11 cellular contexts compared by ENCODE assay signal in the genomic region with DNA sequence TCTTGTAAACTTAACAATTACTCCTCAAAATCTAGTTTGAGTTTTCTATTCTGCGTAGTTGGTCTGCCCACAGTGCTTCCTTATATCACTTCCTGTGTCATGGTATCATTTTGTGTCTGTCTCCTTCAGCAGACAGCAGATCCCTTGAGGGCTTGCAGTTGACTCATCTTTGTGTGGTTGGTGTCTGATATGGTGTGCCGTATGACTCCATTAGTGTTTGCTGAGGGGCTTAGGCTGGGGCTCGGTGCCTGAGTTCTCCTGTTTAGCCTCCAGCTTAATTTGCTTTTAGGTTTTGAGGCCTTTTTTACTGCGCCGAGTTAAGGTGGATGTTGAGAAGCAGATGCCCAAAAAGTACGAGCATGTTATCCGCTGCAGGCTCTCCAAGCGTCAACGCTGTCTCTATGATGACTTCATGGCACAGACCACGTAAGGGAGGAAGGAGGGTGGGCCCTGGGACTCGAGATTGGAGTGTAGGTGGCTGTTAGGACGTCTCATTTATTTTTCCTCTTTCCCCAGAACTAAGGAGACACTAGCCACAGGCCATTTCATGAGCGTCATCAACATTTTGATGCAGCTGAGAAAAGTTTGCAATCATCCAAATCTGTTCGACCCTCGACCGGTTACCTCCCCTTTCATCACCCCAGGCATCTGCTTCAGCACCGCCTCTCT. TPM values are rescaled to one million over a fixed set of nuclear protein-coding genes. Genes with fewer than 3 reads are reported as not detected.
DNase-seq lines count a peak whose midpoint lies in the region; ATAC-seq, FAIRE-seq and TF ChIP-seq lines count a peak whose summit lies in the region.
"Had no signal": no experiment of that assay in that cellular context is flagged by ENCODE, and none has a peak within 500 bp of the region (broad histone marks: within the 10 kb centered on the region; RNA-seq: fewer than 3 reads in every experiment).

No MANE protein-coding gene starts in this region.

- no peak overlapping the region for H2AK5ac ChIP-seq in mesendoderm (ENCODE audit: low read length)

- no peak for TF ChIP-seq CTCF in kidney (IDR thresholded peaks at IDR 0.05; ENCODE audit: borderline replicate concordance, extremely low read depth, insufficient read depth)

- H3K4ac ChIP-seq in mesendoderm (ENCODE audit: low read depth, low read length), result no peak overlapping the region

- H3K4me3 ChIP-seq in kidney (ENCODE audit: low read length in 2 of 2) (no peak overlapping the region), mesendoderm (ENCODE audit: low read length) (no peak overlapping the region)

- H3K79me1 ChIP-seq in mesendoderm (ENCODE audit: low read length), result peaks cover 1% of the 10 kb centered on the region

- no peak overlapping the region for H3K18ac ChIP-seq in mesendoderm (ENCODE audit: low read length)

- no peak overlapping the region for H2BK120ac ChIP-seq in mesendoderm (ENCODE audit: low read depth, low read length)

- peaks cover 2% of the 10 kb centered on the region for H3K79me2 ChIP-seq in mesendoderm (ENCODE audit: control insufficient read depth, insufficient read depth, low read length)

- H3K36me3 ChIP-seq in kidney (ENCODE audit: control insufficient read depth in 1 of 2, insufficient read depth in 2 of 2, low read length in 2 of 2) (peaks cover 60 to 76% of the 10 kb centered on the region in 2 donors), mesendoderm (ENCODE audit: control insufficient read depth, insufficient read depth, low read length) (peaks cover 39% of the 10 kb centered on the region)

- no peak overlapping the region for H3K4me2 ChIP-seq in mesendoderm (ENCODE audit: low read length)

- H3K4me1 ChIP-seq in kidney (ENCODE audit: control insufficient read depth in 1 of 2, insufficient read depth in 1 of 2, low read depth in 1 of 2, low read length in 2 of 2), result no peaks in the 10 kb centered on the region
- H3K4me1 ChIP-seq in mesendoderm (ENCODE audit: control insufficient read depth, low read depth, low read length), result no peaks in the 10 kb centered on the region

- peak; percentile 98 for ATAC-seq in stimulated activated naive CD8-positive, alpha-beta T cell treated with anti-CD3 and anti-CD28 coated beads, Interleukin-15, Interleukin-2, amounts not matched to agents 100 U/mL and 50 U/mL, for 24 hours

- no peak overlapping the region for H3K23ac ChIP-seq in mesendoderm (ENCODE audit: low read length)

- FAIRE-seq in kidney (lab: Jason Lieb, UNC), result no peak
- FAIRE-seq: H1 had no signal

- WGBS in mesendoderm (ENCODE audit: extremely low coverage, insufficient coverage, low lambda C conversion rate), result no CpG with 5 or more reads among the region's 17 CpGs

- DNase-seq in SKM-1 treated with dmso at 0.1 percent for 144 hours (lab: John Stamatoyannopoulos, UW; ENCODE audit: unreplicated experiment), result peak; percentile 12
- no peak for DNase-seq in SKM-1 (lab: John Stamatoyannopoulos, UW; ENCODE audit: unreplicated experiment)
- peak; percentile 66 for DNase-seq in activated CD8-positive, alpha-beta memory T cell treated with anti-CD3 and anti-CD28 coated beads, Interleukin-2, amount 50 U/mL, for 48 hours
- DNase-seq in kidney, result peak; percentile 37
- DNase-seq in stimulated activated naive CD8-positive, alpha-beta T cell treated with anti-CD3 and anti-CD28 coated beads, Interleukin-15, Interleukin-2, amounts not matched to agents 100 U/mL and 50 U/mL, for 24 hours, result peak; percentile 36
- no peak for DNase-seq in NCI-H2107 (lab: John Stamatoyannopoulos, UW)
- no peak for DNase-seq in iPS-NIHi11 (ENCODE audit: low spot score)
- DNase-seq in mesendoderm, result no peak
- DNase-seq: 8988T; NK-92 treated with Interleukin-12 subunit alpha and Interleukin-12 subunit beta, amount 100 ng/mL, for 24 hours had no signal

- H2BK5ac ChIP-seq in mesendoderm (ENCODE audit: low read length), result no peak overlapping the region

- no peak overlapping the region for H3K9ac ChIP-seq in kidney (ENCODE audit: low read length in 2 of 2)
- no peak overlapping the region for H3K9ac ChIP-seq in mesendoderm (ENCODE audit: low read length)

- H3K27ac ChIP-seq in kidney (ENCODE audit: low read depth in 2 of 2, low read length in 2 of 2), result no peak overlapping the region
- H3K27ac ChIP-seq in mesendoderm (ENCODE audit: low read depth, low read length), result no peak overlapping the region

- no peaks in the 10 kb centered on the region for H3K27me3 ChIP-seq in mesendoderm (ENCODE audit: insufficient read depth, low read length, poor library complexity)

- no peak overlapping the region for H3K56ac ChIP-seq in mesendoderm (ENCODE audit: low read length)

- no peak overlapping the region for H4K5ac ChIP-seq in mesendoderm (ENCODE audit: low read length)

- no peak overlapping the region for H4K8ac ChIP-seq in mesendoderm (ENCODE audit: low read depth, low read length)

- no peak overlapping the region for H2BK15ac ChIP-seq in mesendoderm (replicated peaks; ENCODE audit: low read depth)

- no peaks in the 10 kb centered on the region for H3K9me3 ChIP-seq in kidney (ENCODE audit: control insufficient read depth in 1 of 2, low read length in 2 of 2)

- intact Hi-C loops in kidney (cut with DNase I), result no loop called here

RNA-seq across cellular contexts. Expression of gene SRCAP, which starts 16.9 kb away (rescaled TPM):
- 71.9 TPM for total RNA-seq in kidney
- polyA plus RNA-seq in kidney (ENCODE audit: insufficient read depth, low read depth, low replicate concordance), result 1.6 TPM
- 29.1 TPM for polyA plus RNA-seq in mesendoderm (2013, experiment 1 of 2)
- polyA plus RNA-seq in mesendoderm (2013, experiment 2 of 2), result 25.0 TPM

RNA-seq across cellular contexts. Expression of gene PHKG2, which starts 32.3 kb away (rescaled TPM):
- 27.8 TPM for total RNA-seq in kidney
- 34.9 TPM for polyA plus RNA-seq in kidney (ENCODE audit: insufficient read depth, low read depth, low replicate concordance)
- 24.5 TPM for polyA plus RNA-seq in mesendoderm (2013, experiment 1 of 2)
- 24.1 TPM for polyA plus RNA-seq in mesendoderm (2013, experiment 2 of 2)

RNA-seq across cellular contexts. Expression of gene CFAP119, which starts 46.0 kb away (rescaled TPM):
- 12.2 TPM for total RNA-seq in kidney
- 13.5 TPM for polyA plus RNA-seq in kidney (ENCODE audit: insufficient read depth, low read depth, low replicate concordance)
- 3.4 TPM for polyA plus RNA-seq in mesendoderm (2013, experiment 1 of 2)
- polyA plus RNA-seq in mesendoderm (2013, experiment 2 of 2), result 2.5 TPM

RNA-seq across cellular contexts. Expression of gene RNF40, which starts 46.2 kb away (rescaled TPM):
- total RNA-seq in kidney, result 109 TPM
- polyA plus RNA-seq in kidney (ENCODE audit: insufficient read depth, low read depth, low replicate concordance), result 74.3 TPM
- 42.9 TPM for polyA plus RNA-seq in mesendoderm (2013, experiment 1 of 2)
- polyA plus RNA-seq in mesendoderm (2013, experiment 2 of 2), result 41.1 TPM

RNA-seq across cellular contexts. Expression of gene FBRS, which starts 57.7 kb away (rescaled TPM):
- 66.2 TPM for total RNA-seq in kidney
- 26.3 TPM for polyA plus RNA-seq in kidney (ENCODE audit: insufficient read depth, low read depth, low replicate concordance)
- 8.8 TPM for polyA plus RNA-seq in mesendoderm (2013, experiment 1 of 2)
- 8.3 TPM for polyA plus RNA-seq in mesendoderm (2013, experiment 2 of 2)

Comparison
In these comparisons a context has a peak if more than half of its experiments do, and no peak if none do; other contexts are left out.
1. DNase-seq: peak in SKM-1 treated with dmso at 0.1 percent for 144 hours (single experiment), activated CD8-positive, alpha-beta memory T cell treated with anti-CD3 and anti-CD28 coated beads, Interleukin-2, amount 50 U/mL, for 48 hours (single experiment), kidney (single experiment) and stimulated activated naive CD8-positive, alpha-beta T cell treated with anti-CD3 and anti-CD28 coated beads, Interleukin-15, Interleukin-2, amounts not matched to agents 100 U/mL and 50 U/mL, for 24 hours (single experiment); none in SKM-1 (single experiment), NCI-H2107 (single experiment), iPS-NIHi11 (single experiment) and mesendoderm (single experiment).